Comparison of ENCODE assay signal across 12 cellular contexts in the genomic region with DNA sequence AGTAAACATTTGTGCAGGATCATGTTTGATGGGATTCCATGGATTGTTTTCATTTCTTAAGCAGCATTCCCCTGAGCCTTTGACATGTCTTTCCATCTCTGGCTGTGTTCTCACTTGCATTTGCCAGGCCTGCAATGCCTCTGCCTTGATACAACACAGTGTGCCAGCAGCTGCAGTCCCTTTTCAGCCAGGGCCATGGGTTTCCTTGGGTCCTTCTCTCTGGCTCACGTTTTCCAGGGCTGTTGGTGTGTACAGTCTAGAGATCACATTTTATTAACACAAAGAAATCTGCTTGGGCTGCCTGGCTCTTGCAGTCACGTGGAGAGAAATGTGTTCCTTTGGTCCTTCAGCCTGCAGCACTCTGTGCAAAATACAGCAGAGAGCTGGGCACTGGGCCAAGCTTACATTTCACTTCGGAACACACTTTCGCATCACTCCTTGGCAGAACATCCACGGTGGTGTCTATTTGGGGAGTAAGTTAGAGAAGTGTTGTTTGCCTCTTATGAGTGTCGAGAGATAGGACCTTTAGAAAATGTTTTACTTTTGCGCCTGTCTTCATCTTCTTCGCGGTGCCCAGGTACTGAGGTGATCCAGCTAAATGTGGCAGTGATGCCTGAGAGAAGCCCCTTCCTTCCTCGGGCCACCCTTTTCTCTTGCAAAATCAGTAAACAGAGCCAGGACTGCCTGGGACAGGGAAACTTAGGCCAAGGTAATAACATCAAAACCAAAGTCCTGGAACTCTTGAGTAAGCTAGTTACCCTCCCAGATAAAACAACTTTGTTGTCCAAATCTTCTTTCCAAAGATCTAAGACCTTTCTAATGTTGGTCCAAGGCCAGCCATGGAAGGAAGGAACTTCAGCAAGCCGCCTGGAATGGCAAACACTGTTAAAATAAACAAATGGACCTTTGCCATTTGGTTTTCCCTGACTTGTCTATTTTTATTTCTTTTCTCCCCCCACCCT. TPM values are rescaled to one million over a fixed set of nuclear protein-coding genes. Genes with fewer than 3 reads are reported as not detected.
DNase-seq lines count a peak whose midpoint lies in the region; ATAC-seq lines count a peak whose summit lies in the region.
"Had no signal": no experiment of that assay in that cellular context is flagged by ENCODE, and none has a peak within 500 bp of the region (broad histone marks: within the 10 kb centered on the region; RNA-seq: fewer than 3 reads in every experiment).

No MANE protein-coding gene starts in this region.

- H3K9me3 Mint-ChIP-seq in stimulated activated naive CD8-positive, alpha-beta T cell treated with anti-CD3 and anti-CD28 coated beads, Interleukin-15, amount 100 ng/mL, for 72 hours, result no peaks in the 10 kb centered on the region
- H3K9me3 Mint-ChIP-seq: activated T-cell treated with anti-CD3 and anti-CD28 coated beads, Interleukin-2, amount 50 U/mL, for 4 hours had no signal

- H3K27ac ChIP-seq in muscle layer of duodenum (ENCODE audit: low read length) (peak overlapping the region; percentile 87), SJCRH30 (no peak overlapping the region)
- H3K27ac ChIP-seq: neutrophil had no signal

- H3K9me3 ChIP-seq in muscle layer of duodenum (ENCODE audit: control insufficient read depth in 1 of 2, low read length in 2 of 2) (no peaks in the 10 kb centered on the region), SJCRH30 (replicated peaks) (no peaks in the 10 kb centered on the region)
- H3K9me3 ChIP-seq: neutrophil had no signal

- H3K4me3 Mint-ChIP-seq in stimulated activated naive CD8-positive, alpha-beta T cell treated with anti-CD3 and anti-CD28 coated beads, Interleukin-15, amount 100 ng/mL, for 72 hours, result no peak overlapping the region
- H3K4me3 Mint-ChIP-seq: activated T-cell treated with anti-CD3 and anti-CD28 coated beads, Interleukin-2, amount 50 U/mL, for 4 hours; B cell had no signal

- no peak overlapping the region for H3K27ac Mint-ChIP-seq in stimulated activated naive CD8-positive, alpha-beta T cell treated with anti-CD3 and anti-CD28 coated beads, Interleukin-15, amount 100 ng/mL, for 72 hours
- H3K27ac Mint-ChIP-seq: B cell had no signal

- peak overlapping the region; percentile 9 to 25 for H3K4me3 ChIP-seq in muscle layer of duodenum (ENCODE audit: low read depth in 1 of 2, low read length in 2 of 2)
- no peak overlapping the region for H3K4me3 ChIP-seq in SJCRH30

- ATAC-seq in esophagus mucosa, result peak; percentile 27
- no peak for ATAC-seq in stimulated activated naive CD8-positive, alpha-beta T cell treated with anti-CD3 and anti-CD28 coated beads, Interleukin-15, amount 100 ng/mL, for 72 hours
- ATAC-seq in GM21447 (IDR thresholded peaks at IDR 0.05; ENCODE audit: unreplicated experiment), result no peak
- no peak for ATAC-seq in GM19452 (IDR thresholded peaks at IDR 0.05; ENCODE audit: unreplicated experiment)
- ATAC-seq: activated T-cell treated with anti-CD3 and anti-CD28 coated beads, Interleukin-2, amount 50 U/mL, for 4 hours had no signal

- DNase-seq in AG08395 (ENCODE audit: low spot score), result peak; percentile 38
- peak; percentile 62 for DNase-seq in NCI-H510A (lab: John Stamatoyannopoulos, UW)
- DNase-seq in stimulated activated naive CD8-positive, alpha-beta T cell treated with anti-CD3 and anti-CD28 coated beads, Interleukin-15, amount 100 ng/mL, for 72 hours, result no peak
- no peak for DNase-seq in SJCRH30
- DNase-seq: activated T-cell treated with anti-CD3 and anti-CD28 coated beads, Interleukin-2, amount 50 U/mL, for 4 hours; NCI-H187 treated with DMSO at 0.1 percent for 48 hours had no signal

- H3K27me3 ChIP-seq in muscle layer of duodenum (ENCODE audit: low read depth, low read length), result no peaks in the 10 kb centered on the region
- no peaks in the 10 kb centered on the region for H3K27me3 ChIP-seq in SJCRH30
- H3K27me3 ChIP-seq: neutrophil had no signal

- H3K4me1 ChIP-seq in muscle layer of duodenum (ENCODE audit: control insufficient read depth in 1 of 2, insufficient read depth in 2 of 2, low read length in 2 of 2), result peaks cover 27 to 62% of the 10 kb centered on the region in 2 donors
- H3K4me1 ChIP-seq in SJCRH30, result no peaks in the 10 kb centered on the region

- H3K27me3 Mint-ChIP-seq in stimulated activated naive CD8-positive, alpha-beta T cell treated with anti-CD3 and anti-CD28 coated beads, Interleukin-15, amount 100 ng/mL, for 72 hours, result no peaks in the 10 kb centered on the region

- H3K4me1 Mint-ChIP-seq in stimulated activated naive CD8-positive, alpha-beta T cell treated with anti-CD3 and anti-CD28 coated beads, Interleukin-15, amount 100 ng/mL, for 72 hours, result no peaks in the 10 kb centered on the region
- H3K4me1 Mint-ChIP-seq: B cell had no signal

- no peaks in the 10 kb centered on the region for H3K36me3 ChIP-seq in muscle layer of duodenum (ENCODE audit: control insufficient read depth in 1 of 2, insufficient read depth in 2 of 2, low read length in 2 of 2)
- H3K36me3 ChIP-seq in SJCRH30, result no peaks in the 10 kb centered on the region
- H3K36me3 ChIP-seq: neutrophil had no signal

RNA-seq across cellular contexts. Expression of gene HLF, which starts 20.9 kb away (rescaled TPM):
- total RNA-seq in esophagus mucosa, result 10.8 TPM
- 1.5 and 2.4 TPM in 2 replicates for total RNA-seq in SJCRH30 (2014; rRNA removed; shearing (Covaris generic))
- total RNA-seq: B cell had no signal

Comparison
In these comparisons a context has a peak if more than half of its experiments do, and no peak if none do; other contexts are left out.
1. DNase-seq: peak in AG08395 (single experiment) and NCI-H510A (single experiment); none in stimulated activated naive CD8-positive, alpha-beta T cell treated with anti-CD3 and anti-CD28 coated beads, Interleukin-15, amount 100 ng/mL, for 72 hours (0 of 2) and SJCRH30 (0 of 2).